In genomic region chr1:6272476-6273270, GRCh38 we compare ENCODE assay signal across 15 cellular contexts. TPM values are rescaled to one million over a fixed set of nuclear protein-coding genes. Genes with fewer than 3 reads are reported as not detected.
DNase-seq lines count a peak whose midpoint lies in the region; ATAC-seq and TF ChIP-seq lines count a peak whose summit lies in the region.
"Had no signal": no experiment of that assay in that cellular context is flagged by ENCODE, and none has a peak within 500 bp of the region (broad histone marks: within the 10 kb centered on the region; RNA-seq: fewer than 3 reads in every experiment).

No MANE protein-coding gene starts in this region.

- no peak overlapping the region for H4K91ac ChIP-seq in IMR-90 (ENCODE audit: insufficient read depth, low read depth, low read length)

- CTCF ChIA-PET in IMR-90 (lab: Yijun Ruan, JAX), result no interaction called here

- no peak for DNase-seq in AG09309 (ENCODE audit: low read depth)
- no peak for DNase-seq in IMR-90
- no peak for DNase-seq in mucosa of gallbladder (ENCODE audit: low spot score)
- no peak for DNase-seq in EL
- no peak for DNase-seq in Right ventricle myocardium inferior (ENCODE audit: missing footprints)
- no peak for DNase-seq in SHP77 treated with DMSO at 0.1 percent for 48 hours (lab: John Stamatoyannopoulos, UW)
- DNase-seq: activated CD4-positive, alpha-beta T cell treated with anti-CD3 and anti-CD28 coated beads for 1 hour; activated naive CD8-positive, alpha-beta T cell treated with anti-CD3 and anti-CD28 coated beads, Interleukin-2, amount 50 U/mL, for 24 hours; activated T-cell treated with anti-CD3 and anti-CD28 coated beads, Interleukin-2, amount 50 U/mL, for 4 hours; NCI-H1048; pancreas had no signal

- H3K9me1 ChIP-seq in IMR-90 (ENCODE audit: insufficient read depth, low read length), result peaks cover 12% of the 10 kb centered on the region; the same call in 1 of the 2 replicates

- H3K27ac ChIP-seq in IMR-90 (ENCODE audit: insufficient read depth, low read length) (no peak overlapping the region), cingulate gyrus (ENCODE audit: low read depth, low read length) (peak overlapping the region; percentile 0), mucosa of rectum (ENCODE audit: low read depth in 2 of 2, low read length in 2 of 2) (peak overlapping the region; percentile 74 to 80)
- H3K27ac ChIP-seq: pancreas had no signal

- H3K4ac ChIP-seq in IMR-90 (ENCODE audit: low read depth, low read length), result peak overlapping the region; percentile 8; the same call in 1 of the 2 replicates

- intact Hi-C loops in IMR-90 (cut with micrococcal nuclease), result no loop called here
- intact Hi-C loops in Right ventricle myocardium inferior (cut with DNase I), result no loop called here

- H4K8ac ChIP-seq in IMR-90 (ENCODE audit: low read depth in 2 of 2, low read length in 2 of 2), result no peak overlapping the region

- peaks cover 0 to 29% of the 10 kb centered on the region in 2 experiments; a peak in 2 of 4 replicates for H3K79me1 ChIP-seq in IMR-90 (ENCODE audit: low read depth in 1 of 2, low read length in 2 of 2)

- H3K56ac ChIP-seq in IMR-90 (ENCODE audit: extremely low read depth, insufficient read depth, low read length), result no peak overlapping the region

- in situ Hi-C loops in IMR-90 (cut with MboI; ENCODE audit: low sequenced_read_pairs), result no loop called here

- WGBS in IMR-90 (ENCODE audit: extremely low coverage in 2 of 2, insufficient read length in 1 of 2), 2 experiments, result 77% methylated on average over 8 of the region's 16 CpGs; no CpG with 5 or more reads in 1 of the 2 experiments

- H3K23ac ChIP-seq in IMR-90 (ENCODE audit: low read depth, low read length), result no peak overlapping the region

- H2BK15ac ChIP-seq in IMR-90 (ENCODE audit: low read depth, low read length), result no peak overlapping the region

- no peaks in the 10 kb centered on the region for H3K27me3 ChIP-seq in IMR-90 (ENCODE audit: control insufficient read depth, insufficient read depth, low read length)
- no peaks in the 10 kb centered on the region for H3K27me3 ChIP-seq in mucosa of rectum (ENCODE audit: control insufficient read depth in 2 of 2, insufficient read depth in 2 of 2, low read length in 2 of 2)
- H3K27me3 ChIP-seq: pancreas had no signal

- TF ChIP-seq CTCF in AG09309 (IDR thresholded peaks at IDR 0.05; ENCODE audit: control insufficient read depth, insufficient read depth, low read depth, low read length, missing control alignments) (peak; percentile 20), IMR-90 (conservative IDR thresholded peaks at IDR 0.05; ENCODE audit: low read depth, low read length) (no peak)

- 0 out of 2 replicates have a peak overlapping the region, but pooled peaks have one; percentile 37 for H2BK20ac ChIP-seq in IMR-90 (ENCODE audit: low read depth, low read length)

- no peak overlapping the region for H2BK120ac ChIP-seq in IMR-90 (ENCODE audit: low read depth, low read length)

- H3K18ac ChIP-seq in IMR-90 (ENCODE audit: low read depth, low read length), result no peak overlapping the region

- H3K36me3 ChIP-seq in IMR-90 (ENCODE audit: control insufficient read depth, insufficient read depth, low read length) (no peaks in the 10 kb centered on the region), mucosa of rectum (ENCODE audit: control insufficient read depth in 2 of 2, insufficient read depth in 2 of 2, low read length in 2 of 2) (peaks cover 0 to 2% of the 10 kb centered on the region in 2 donors)
- H3K36me3 ChIP-seq: pancreas had no signal

- POLR2A ChIA-PET in IMR-90 (lab: Charles Lee; ENCODE audit: unreplicated experiment), result no interaction called here

- H3K4me2 ChIP-seq in IMR-90 (ENCODE audit: low read depth, low read length), result no peak overlapping the region

- no peak overlapping the region for H4K5ac ChIP-seq in IMR-90 (ENCODE audit: low read depth, low read length)

- TF ChIP-seq RAD21 in IMR-90 (IDR thresholded peaks at IDR 0.05; ENCODE audit: low read length), result no peak

- ATAC-seq in IMR-90 (ENCODE audit: low read depth) (no peak), Right ventricle myocardium inferior (no peak)
- ATAC-seq: activated naive CD8-positive, alpha-beta T cell treated with anti-CD3 and anti-CD28 coated beads, Interleukin-2, amount 50 U/mL, for 24 hours; activated T-cell treated with anti-CD3 and anti-CD28 coated beads, Interleukin-2, amount 50 U/mL, for 4 hours; HepG2; pancreas had no signal

- H3K4me3 ChIP-seq in AG09309 (ENCODE audit: control insufficient read depth, low read depth, low read length) (no peak overlapping the region), IMR-90 (ENCODE audit: insufficient read depth, low read depth, low read length) (no peak overlapping the region), mucosa of rectum (ENCODE audit: low read length in 2 of 2) (no peak overlapping the region)
- H3K4me3 ChIP-seq: pancreas had no signal

- 0 out of 2 replicates have a peak overlapping the region, but pooled peaks have one; percentile 10 for H2AK5ac ChIP-seq in IMR-90 (ENCODE audit: low read depth, low read length)

- H3K4me1 ChIP-seq in IMR-90 (ENCODE audit: control insufficient read depth, insufficient read depth, low read length) (peaks cover 25% of the 10 kb centered on the region), mucosa of rectum (ENCODE audit: control insufficient read depth in 2 of 2, insufficient read depth in 2 of 2, low read length in 2 of 2) (peaks cover 32 to 57% of the 10 kb centered on the region in 2 donors)
- H3K4me1 ChIP-seq: pancreas had no signal

- H2AFZ ChIP-seq in IMR-90 (replicated peaks; ENCODE audit: low read length, poor library complexity), result no peak overlapping the region

- no peak overlapping the region for H2BK5ac ChIP-seq in IMR-90 (ENCODE audit: low read depth, low read length, poor library complexity, severe bottlenecking)

- BruUV-seq in IMR-90 (replicated peaks; lab: Mats Ljungman, UMichigan), result no TSS peak

- H2AK9ac ChIP-seq in IMR-90 (replicated peaks; ENCODE audit: low read depth, low read length, poor library complexity), result no peak overlapping the region

- H3K9me3 ChIP-seq in IMR-90 (ENCODE audit: control insufficient read depth, insufficient read depth, low read length) (no peaks in the 10 kb centered on the region), mucosa of rectum (ENCODE audit: control insufficient read depth in 2 of 2, low read length in 2 of 2) (no peaks in the 10 kb centered on the region)
- H3K9me3 ChIP-seq: pancreas had no signal

- dilution Hi-C loops in IMR-90 (cut with HindIII; ENCODE audit: low sequenced_read_pairs, unreplicated experiment), result no loop called here

- H3K9ac ChIP-seq in IMR-90 (ENCODE audit: low read depth, low read length) (no peak overlapping the region), mucosa of rectum (ENCODE audit: low read depth in 1 of 2, low read length in 2 of 2) (peak overlapping the region; percentile 17 to 22)

- H4K20me1 ChIP-seq in IMR-90 (ENCODE audit: insufficient read depth, low read length), result peaks cover 3% of the 10 kb centered on the region; the same call in 1 of the 2 replicates

- TF ChIP-seq POLR2A in IMR-90 (IDR thresholded peaks at IDR 0.05; ENCODE audit: low read depth, low read length), result no peak

- H3K14ac ChIP-seq in IMR-90 (replicated peaks; ENCODE audit: low read depth, low read length), result no peak overlapping the region; the same call in 1 of the 2 replicates

TF ChIP-seq in IMR-90, 13 proteins besides CTCF, POLR2A, EP300 and RAD21:
- TF ChIP-seq USF2 (IDR thresholded peaks at IDR 0.05; ENCODE audit: low read depth, low read length) (no peak), MAZ (IDR thresholded peaks at IDR 0.05; ENCODE audit: borderline replicate concordance, low read depth, low read length) (no peak)

RNA-seq across cellular contexts. Expression of gene GPR153, which starts 11.8 kb away (rescaled TPM):
- total RNA-seq in IMR-90 (2012; rRNA removed) (1.7 and 1.8 TPM in 2 replicates), mucosa of gallbladder (14.8 TPM), Right ventricle myocardium inferior (10.6 TPM)
- polyA plus RNA-seq in IMR-90 (2012; rRNA removed), result 5.2 and 6.5 TPM in 2 replicates
- 4.8 and 9.2 TPM in 2 replicates for polyA plus RNA-seq in IMR-90 (2012; cell fraction: cytosol; rRNA removed)
- 11.6 and 25.5 TPM in 2 replicates for polyA plus RNA-seq in IMR-90 (2012; cell fraction: nucleus; rRNA removed; ENCODE audit: low replicate concordance)

RNA-seq across cellular contexts. Expression of gene HES3, which starts 28.7 kb away (rescaled TPM):
- total RNA-seq in IMR-90 (2012; rRNA removed) (not detected in 2 replicates), mucosa of gallbladder (not detected), Right ventricle myocardium inferior (not detected)
- not detected in 2 replicates for polyA plus RNA-seq in IMR-90 (2012; rRNA removed)
- polyA plus RNA-seq in IMR-90 (2012; cell fraction: cytosol; rRNA removed), result not detected in 2 replicates
- not detected in 2 replicates for polyA plus RNA-seq in IMR-90 (2012; cell fraction: nucleus; rRNA removed; ENCODE audit: low replicate concordance)
- total RNA-seq: activated T-cell treated with anti-CD3 and anti-CD28 coated beads, Interleukin-2, amount 50 U/mL, for 4 hours; HepG2; pancreas; temporal lobe had no signal
- polyA plus RNA-seq: HepG2, pancreas had no signal

RNA-seq across cellular contexts. Expression of gene ICMT, which starts 36.9 kb away (rescaled TPM):
- total RNA-seq in IMR-90 (2012; rRNA removed), result 53.9 and 61.7 TPM in 2 replicates
- 36.4 and 37.2 TPM in 2 replicates for polyA plus RNA-seq in IMR-90 (2012; rRNA removed)
- 23.0 and 23.1 TPM in 2 replicates for polyA plus RNA-seq in IMR-90 (2012; cell fraction: cytosol; rRNA removed)
- polyA plus RNA-seq in IMR-90 (2012; cell fraction: nucleus; rRNA removed; ENCODE audit: low replicate concordance), result 8.0 and 15.4 TPM in 2 replicates
- 52.9 TPM for total RNA-seq in mucosa of gallbladder
- total RNA-seq in Right ventricle myocardium inferior, result 58.8 TPM
